11 cellular contexts compared by ENCODE assay signal in genomic region chr3:119794971-119795612, GRCh38. TPM values are rescaled to one million over a fixed set of nuclear protein-coding genes. Genes with fewer than 3 reads are reported as not detected.
A peak's percentile ranks its signal among the peaks of the same experiment; 100 is the strongest.
DNase-seq lines count a peak whose midpoint lies in the region; ATAC-seq and TF ChIP-seq lines count a peak whose summit lies in the region.
"Had no signal": no experiment of that assay in that cellular context is flagged by ENCODE, and none has a peak within 500 bp of the region (broad histone marks: within the 10 kb centered on the region; RNA-seq: fewer than 3 reads in every experiment).

No MANE protein-coding gene starts in this region.

- H3K4me1 ChIP-seq in trophoblast cell (ENCODE audit: control insufficient read depth in 1 of 2, insufficient read depth in 2 of 2, low read length in 2 of 2) = peaks cover 14 to 24% of the 10 kb centered on the region in 2 experiments

- no peak overlapping the region for H3K18ac ChIP-seq in trophoblast cell (ENCODE audit: low read length)

- no peak overlapping the region for H3K4ac ChIP-seq in trophoblast cell (ENCODE audit: low read depth, low read length)

- no peak overlapping the region for H4K12ac ChIP-seq in trophoblast cell (ENCODE audit: low read depth, low read length)

- H4K91ac ChIP-seq in trophoblast cell (ENCODE audit: low read depth, low read length) = no peak overlapping the region

- H3K9me3 ChIP-seq in trophoblast cell (ENCODE audit: insufficient read depth, low read depth, low read length) = peaks cover 2% of the 10 kb centered on the region

- H4K8ac ChIP-seq in trophoblast cell (ENCODE audit: low read depth, low read length) = no peak overlapping the region

- H3K27ac ChIP-seq in trophoblast cell (ENCODE audit: low read depth, low read length) = peak overlapping the region; percentile 59
- H3K27ac ChIP-seq: SK-N-MC had no signal

- H3K4me2 ChIP-seq in trophoblast cell (ENCODE audit: low read length) = peak overlapping the region; percentile 50

- H3K14ac ChIP-seq in trophoblast cell (ENCODE audit: low read length) = no peak overlapping the region

- no peak for ATAC-seq in GM21576 (IDR thresholded peaks at IDR 0.05; ENCODE audit: unreplicated experiment)
- ATAC-seq: naive thymus-derived CD8-positive, alpha-beta T cell had no signal

- no peak overlapping the region for H2AK5ac ChIP-seq in trophoblast cell (ENCODE audit: low read length)

- no peak for TF ChIP-seq CTCF in foreskin fibroblast (IDR thresholded peaks at IDR 0.05; ENCODE audit: low read depth, low read length)

- H3K27me3 ChIP-seq in trophoblast cell (ENCODE audit: insufficient read depth, low read length) = no peaks in the 10 kb centered on the region

- WGBS in trophoblast cell (ENCODE audit: extremely low coverage, insufficient coverage, insufficient read length) = no CpG with 5 or more reads among the region's 5 CpGs

- H2BK5ac ChIP-seq in trophoblast cell (ENCODE audit: low read depth, low read length, poor library complexity) = peak overlapping the region; percentile 10

- no peak overlapping the region for H2BK12ac ChIP-seq in trophoblast cell (ENCODE audit: low read length)

- DNase-seq in HK-2 (ENCODE audit: unreplicated experiment) (peak; percentile 14), RPMI7951 (ENCODE audit: low read depth) (peak; percentile 58), foreskin fibroblast (peak; percentile 14 to 52), trophoblast cell (peak; percentile 74 to 80), NK-92 (lab: John Stamatoyannopoulos, UW; ENCODE audit: unreplicated experiment) (no peak), inferior parietal cortex (ENCODE audit: extremely low spot score) (no peak), SHP77 (lab: John Stamatoyannopoulos, UW) (no peak)
- DNase-seq: GF-D8; naive thymus-derived CD8-positive, alpha-beta T cell had no signal

- H3K4me3 ChIP-seq in foreskin fibroblast (ENCODE audit: low read depth in 1 of 2, low read length in 2 of 2) (no peak overlapping the region), trophoblast cell (ENCODE audit: low read depth, low read length) (no peak overlapping the region)
- H3K4me3 ChIP-seq: SK-N-MC had no signal

- no peak overlapping the region for H2AFZ ChIP-seq in trophoblast cell (ENCODE audit: insufficient read depth, low read length, poor library complexity)

- H3K79me2 ChIP-seq in trophoblast cell (ENCODE audit: control insufficient read depth, insufficient read depth, low read length, poor library complexity) = no peaks in the 10 kb centered on the region

- no peak overlapping the region for H2BK120ac ChIP-seq in trophoblast cell (ENCODE audit: insufficient read depth, low read length, poor library complexity)

- H3K9ac ChIP-seq in trophoblast cell (ENCODE audit: low read length) = no peak overlapping the region

- H3K79me1 ChIP-seq in trophoblast cell (ENCODE audit: low read length) = peaks cover 16% of the 10 kb centered on the region

- no peaks in the 10 kb centered on the region for H3K36me3 ChIP-seq in trophoblast cell (ENCODE audit: control insufficient read depth in 1 of 2, insufficient read depth in 2 of 2, low read length in 2 of 2)

- no peak overlapping the region for H3K23ac ChIP-seq in trophoblast cell (ENCODE audit: low read length)

RNA-seq across cellular contexts. Expression of gene NR1I2, which starts 13.2 kb away (rescaled TPM):
- total RNA-seq in RPMI7951 (2014; rRNA removed; shearing (Covaris generic)) = 0.12 TPM in 1 of 2 replicates, not detected in the other
- 0.05 TPM in 1 of 2 replicates, not detected in the other for polyA plus RNA-seq in trophoblast cell (2013)

Comparison
In these comparisons a context has a peak if more than half of its experiments do, and no peak if none do; other contexts are left out.
1. DNase-seq: peak in HK-2 (single experiment), RPMI7951 (single experiment), foreskin fibroblast (2 of 2) and trophoblast cell (2 of 2); none in NK-92 (single experiment), inferior parietal cortex (single experiment) and SHP77 (0 of 2).